1 cellular context compared by ENCODE assay signal in genomic region chr19:10683582-10683981, GRCh38.
TF ChIP-seq lines count a peak whose summit lies in the region.

No MANE protein-coding gene starts in this region.

TF ChIP-seq in H1, 55 proteins besides CTCF, POLR2A, EP300 and RAD21:
- TF ChIP-seq CBX8 (IDR thresholded peaks at IDR 0.05; ENCODE audit: borderline replicate concordance, low read depth, low read length) (no peak), RFX5 (IDR thresholded peaks at IDR 0.05; ENCODE audit: borderline replicate concordance, low read depth, low read length) (no peak), MAFK (IDR thresholded peaks at IDR 0.05; ENCODE audit: low read depth, low read length) (no peak), CHD2 (IDR thresholded peaks at IDR 0.05; ENCODE audit: low read length) (no peak), CEBPB (IDR thresholded peaks at IDR 0.05; ENCODE audit: low read depth, low read length) (no peak), E2F6 (IDR thresholded peaks at IDR 0.05) (no peak), BRCA1 (IDR thresholded peaks at IDR 0.05; ENCODE audit: low read depth, low read length) (no peak), CHD1 (IDR thresholded peaks at IDR 0.05; ENCODE audit: low read depth, low read length) (no peak), GTF2F1 (IDR thresholded peaks at IDR 0.05; ENCODE audit: borderline replicate concordance, low read depth, low read length) (no peak), TAF7 (optimal IDR thresholded peaks at IDR 0.05; ENCODE audit: borderline replicate concordance, low read depth, low read length) (no peak), POU5F1 (IDR thresholded peaks at IDR 0.05; ENCODE audit: low read depth, low read length) (no peak), SRF (IDR thresholded peaks at IDR 0.05; ENCODE audit: low read depth, low read length) (no peak), ATF3 (IDR thresholded peaks at IDR 0.05; ENCODE audit: insufficient read depth, low read depth, low read length) (no peak)
- TF ChIP-seq, protein P1, sequence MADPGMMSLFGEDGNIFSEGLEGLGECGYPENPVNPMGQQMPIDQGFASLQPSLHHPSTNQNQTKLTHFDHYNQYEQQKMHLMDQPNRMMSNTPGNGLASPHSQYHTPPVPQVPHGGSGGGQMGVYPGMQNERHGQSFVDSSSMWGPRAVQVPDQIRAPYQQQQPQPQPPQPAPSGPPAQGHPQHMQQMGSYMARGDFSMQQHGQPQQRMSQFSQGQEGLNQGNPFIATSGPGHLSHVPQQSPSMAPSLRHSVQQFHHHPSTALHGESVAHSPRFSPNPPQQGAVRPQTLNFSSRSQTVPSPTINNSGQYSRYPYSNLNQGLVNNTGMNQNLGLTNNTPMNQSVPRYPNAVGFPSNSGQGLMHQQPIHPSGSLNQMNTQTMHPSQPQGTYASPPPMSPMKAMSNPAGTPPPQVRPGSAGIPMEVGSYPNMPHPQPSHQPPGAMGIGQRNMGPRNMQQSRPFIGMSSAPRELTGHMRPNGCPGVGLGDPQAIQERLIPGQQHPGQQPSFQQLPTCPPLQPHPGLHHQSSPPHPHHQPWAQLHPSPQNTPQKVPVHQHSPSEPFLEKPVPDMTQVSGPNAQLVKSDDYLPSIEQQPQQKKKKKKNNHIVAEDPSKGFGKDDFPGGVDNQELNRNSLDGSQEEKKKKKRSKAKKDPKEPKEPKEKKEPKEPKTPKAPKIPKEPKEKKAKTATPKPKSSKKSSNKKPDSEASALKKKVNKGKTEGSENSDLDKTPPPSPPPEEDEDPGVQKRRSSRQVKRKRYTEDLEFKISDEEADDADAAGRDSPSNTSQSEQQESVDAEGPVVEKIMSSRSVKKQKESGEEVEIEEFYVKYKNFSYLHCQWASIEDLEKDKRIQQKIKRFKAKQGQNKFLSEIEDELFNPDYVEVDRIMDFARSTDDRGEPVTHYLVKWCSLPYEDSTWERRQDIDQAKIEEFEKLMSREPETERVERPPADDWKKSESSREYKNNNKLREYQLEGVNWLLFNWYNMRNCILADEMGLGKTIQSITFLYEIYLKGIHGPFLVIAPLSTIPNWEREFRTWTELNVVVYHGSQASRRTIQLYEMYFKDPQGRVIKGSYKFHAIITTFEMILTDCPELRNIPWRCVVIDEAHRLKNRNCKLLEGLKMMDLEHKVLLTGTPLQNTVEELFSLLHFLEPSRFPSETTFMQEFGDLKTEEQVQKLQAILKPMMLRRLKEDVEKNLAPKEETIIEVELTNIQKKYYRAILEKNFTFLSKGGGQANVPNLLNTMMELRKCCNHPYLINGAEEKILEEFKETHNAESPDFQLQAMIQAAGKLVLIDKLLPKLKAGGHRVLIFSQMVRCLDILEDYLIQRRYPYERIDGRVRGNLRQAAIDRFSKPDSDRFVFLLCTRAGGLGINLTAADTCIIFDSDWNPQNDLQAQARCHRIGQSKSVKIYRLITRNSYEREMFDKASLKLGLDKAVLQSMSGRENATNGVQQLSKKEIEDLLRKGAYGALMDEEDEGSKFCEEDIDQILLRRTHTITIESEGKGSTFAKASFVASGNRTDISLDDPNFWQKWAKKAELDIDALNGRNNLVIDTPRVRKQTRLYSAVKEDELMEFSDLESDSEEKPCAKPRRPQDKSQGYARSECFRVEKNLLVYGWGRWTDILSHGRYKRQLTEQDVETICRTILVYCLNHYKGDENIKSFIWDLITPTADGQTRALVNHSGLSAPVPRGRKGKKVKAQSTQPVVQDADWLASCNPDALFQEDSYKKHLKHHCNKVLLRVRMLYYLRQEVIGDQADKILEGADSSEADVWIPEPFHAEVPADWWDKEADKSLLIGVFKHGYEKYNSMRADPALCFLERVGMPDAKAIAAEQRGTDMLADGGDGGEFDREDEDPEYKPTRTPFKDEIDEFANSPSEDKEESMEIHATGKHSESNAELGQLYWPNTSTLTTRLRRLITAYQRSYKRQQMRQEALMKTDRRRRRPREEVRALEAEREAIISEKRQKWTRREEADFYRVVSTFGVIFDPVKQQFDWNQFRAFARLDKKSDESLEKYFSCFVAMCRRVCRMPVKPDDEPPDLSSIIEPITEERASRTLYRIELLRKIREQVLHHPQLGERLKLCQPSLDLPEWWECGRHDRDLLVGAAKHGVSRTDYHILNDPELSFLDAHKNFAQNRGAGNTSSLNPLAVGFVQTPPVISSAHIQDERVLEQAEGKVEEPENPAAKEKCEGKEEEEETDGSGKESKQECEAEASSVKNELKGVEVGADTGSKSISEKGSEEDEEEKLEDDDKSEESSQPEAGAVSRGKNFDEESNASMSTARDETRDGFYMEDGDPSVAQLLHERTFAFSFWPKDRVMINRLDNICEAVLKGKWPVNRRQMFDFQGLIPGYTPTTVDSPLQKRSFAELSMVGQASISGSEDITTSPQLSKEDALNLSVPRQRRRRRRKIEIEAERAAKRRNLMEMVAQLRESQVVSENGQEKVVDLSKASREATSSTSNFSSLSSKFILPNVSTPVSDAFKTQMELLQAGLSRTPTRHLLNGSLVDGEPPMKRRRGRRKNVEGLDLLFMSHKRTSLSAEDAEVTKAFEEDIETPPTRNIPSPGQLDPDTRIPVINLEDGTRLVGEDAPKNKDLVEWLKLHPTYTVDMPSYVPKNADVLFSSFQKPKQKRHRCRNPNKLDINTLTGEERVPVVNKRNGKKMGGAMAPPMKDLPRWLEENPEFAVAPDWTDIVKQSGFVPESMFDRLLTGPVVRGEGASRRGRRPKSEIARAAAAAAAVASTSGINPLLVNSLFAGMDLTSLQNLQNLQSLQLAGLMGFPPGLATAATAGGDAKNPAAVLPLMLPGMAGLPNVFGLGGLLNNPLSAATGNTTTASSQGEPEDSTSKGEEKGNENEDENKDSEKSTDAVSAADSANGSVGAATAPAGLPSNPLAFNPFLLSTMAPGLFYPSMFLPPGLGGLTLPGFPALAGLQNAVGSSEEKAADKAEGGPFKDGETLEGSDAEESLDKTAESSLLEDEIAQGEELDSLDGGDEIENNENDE (IDR thresholded peaks at IDR 0.05; ENCODE audit: insufficient replicate concordance, low read length) = no peak
